Comparison of ENCODE assay signal across 20 cellular contexts in genomic region chrX:129749069-129749468, GRCh38. TPM values are rescaled to one million over a fixed set of nuclear protein-coding genes. Genes with fewer than 3 reads are reported as not detected.
"Had no signal": no experiment of that assay in that cellular context is flagged by ENCODE, and none has a peak within 500 bp of the region (broad histone marks: within the 10 kb centered on the region; RNA-seq: fewer than 3 reads in every experiment).

No MANE protein-coding gene starts in this region.

- ATAC-seq: activated CD4-positive, alpha-beta T cell treated with anti-CD3 and anti-CD28 coated beads for 36 hours; activated CD8-positive, alpha-beta T cell treated with anti-CD3 and anti-CD28 coated beads for 36 hours; effector memory CD8-positive, alpha-beta T cell; foreskin keratinocyte; left colon; natural killer cell had no signal

- H3K4me1 ChIP-seq: foreskin keratinocyte, psoas muscle, sigmoid colon, stomach, uterus had no signal

- H3K4me3 ChIP-seq: psoas muscle, sigmoid colon, stomach, uterus had no signal

- DNase-seq: activated CD4-positive, alpha-beta T cell treated with anti-CD3 and anti-CD28 coated beads for 36 hours; activated CD8-positive, alpha-beta memory T cell treated with anti-CD3 and anti-CD28 coated beads, Interleukin-2, amount 50 U/mL, for 4 hours; activated CD8-positive, alpha-beta T cell treated with anti-CD3 and anti-CD28 coated beads for 36 hours; activated naive CD4-positive, alpha-beta T cell; effector memory CD8-positive, alpha-beta T cell; foreskin keratinocyte; immature natural killer cell; left colon; mammary epithelial cell; natural killer cell; sigmoid colon; stimulated activated CD4-positive, alpha-beta T cell treated with anti-CD3 and anti-CD28 coated beads, Interleukin-15, amount 100 ng/mL, for 24 hours; stimulated activated CD4-positive, alpha-beta T cell treated with anti-CD3 and anti-CD28 coated beads, Interleukin-4, amount 100 ng/mL, for 24 hours; stomach; SW 1271; T1000; uterus; WERI-Rb-1 had no signal

- H3K36me3 ChIP-seq: sigmoid colon, stomach, uterus, WERI-Rb-1 had no signal

- H3K27ac ChIP-seq: epithelial cell of prostate, foreskin keratinocyte, psoas muscle, WERI-Rb-1 had no signal

- H3K9me3 ChIP-seq: psoas muscle, sigmoid colon, stomach, uterus had no signal

- H3K27me3 ChIP-seq: foreskin keratinocyte, sigmoid colon, uterus had no signal

RNA-seq across cellular contexts. Expression of gene XPNPEP2, which starts 10.3 kb away (rescaled TPM):
- total RNA-seq: foreskin keratinocyte, mammary epithelial cell had no signal

RNA-seq across cellular contexts. Expression of gene SASH3, which starts 30.7 kb away (rescaled TPM):
- total RNA-seq: foreskin keratinocyte, mammary epithelial cell had no signal
